In genomic region chr19:625257-625656, GRCh38 we compare ENCODE assay signal across 28 cellular contexts. TPM values are rescaled to one million over a fixed set of nuclear protein-coding genes. Genes with fewer than 3 reads are reported as not detected.
"Had no signal": no experiment of that assay in that cellular context is flagged by ENCODE, and none has a peak within 500 bp of the region (broad histone marks: within the 10 kb centered on the region; RNA-seq: fewer than 3 reads in every experiment).

No MANE protein-coding gene starts in this region.

- H3K27ac Mint-ChIP-seq: activated B cell treated with CpG ODN at 0.5 μM for 24 hours; activated CD4-positive, alpha-beta memory T cell treated with anti-CD3 and anti-CD28 coated beads for 36 hours; activated CD4-positive, alpha-beta T cell treated with anti-CD3 and anti-CD28 coated beads for 36 hours; activated naive CD4-positive, alpha-beta T cell treated with anti-CD3 and anti-CD28 coated beads for 36 hours; activated naive CD8-positive, alpha-beta T cell treated with anti-CD3 and anti-CD28 coated beads, Interleukin-2, amount 10 ng/mL, durations not matched to agents 7 days and 5 days; immature natural killer cell; mesothelial cell of epicardium; natural killer cell treated with Interleukin-12 subunit alpha and Interleukin-12 subunit beta and Interleukin-15 and Interleukin-18, amount 100 ng/mL, for 72 hours had no signal

- H3K4me3 ChIP-seq: cardiac muscle cell, hepatocyte, left lung, lung, tibial artery had no signal

- H3K4me3 Mint-ChIP-seq: activated B cell treated with CpG ODN at 0.5 μM for 24 hours; activated CD4-positive, alpha-beta memory T cell treated with anti-CD3 and anti-CD28 coated beads for 36 hours; activated CD4-positive, alpha-beta T cell treated with anti-CD3 and anti-CD28 coated beads for 36 hours; activated naive CD4-positive, alpha-beta T cell treated with anti-CD3 and anti-CD28 coated beads for 36 hours; activated naive CD8-positive, alpha-beta T cell treated with anti-CD3 and anti-CD28 coated beads, Interleukin-2, amount 10 ng/mL, durations not matched to agents 7 days and 5 days; immature natural killer cell; mesothelial cell of epicardium; natural killer cell treated with Interleukin-12 subunit alpha and Interleukin-12 subunit beta and Interleukin-15 and Interleukin-18, amount 100 ng/mL, for 72 hours had no signal

- H3K9me3 Mint-ChIP-seq: activated B cell treated with CpG ODN at 0.5 μM for 24 hours; activated CD4-positive, alpha-beta memory T cell treated with anti-CD3 and anti-CD28 coated beads for 36 hours; activated naive CD4-positive, alpha-beta T cell treated with anti-CD3 and anti-CD28 coated beads for 36 hours; activated naive CD8-positive, alpha-beta T cell treated with anti-CD3 and anti-CD28 coated beads, Interleukin-2, amount 10 ng/mL, durations not matched to agents 7 days and 5 days; immature natural killer cell; mesothelial cell of epicardium; natural killer cell treated with Interleukin-12 subunit alpha and Interleukin-12 subunit beta and Interleukin-15 and Interleukin-18, amount 100 ng/mL, for 72 hours had no signal

- ATAC-seq: activated CD4-positive, alpha-beta T cell treated with anti-CD3 and anti-CD28 coated beads for 36 hours; foreskin keratinocyte; left lung; right cardiac atrium; stimulated activated naive CD8-positive, alpha-beta T cell treated with anti-CD3 and anti-CD28 coated beads, Interleukin-15, Interleukin-2, amounts not matched to agents 100 U/mL and 50 U/mL, for 24 hours had no signal

- H3K4me1 Mint-ChIP-seq: activated B cell treated with CpG ODN at 0.5 μM for 24 hours, mesothelial cell of epicardium had no signal

- H3K36me3 Mint-ChIP-seq: natural killer cell treated with Interleukin-12 subunit alpha and Interleukin-12 subunit beta and Interleukin-15 and Interleukin-18, amount 100 ng/mL, for 72 hours had no signal

- H3K27ac ChIP-seq: cardiac muscle cell, foreskin keratinocyte, hepatocyte, left lung, parathyroid adenoma, tibial artery had no signal

- DNase-seq: activated B cell treated with CpG ODN at 0.5 μM for 24 hours; activated CD4-positive, alpha-beta memory T cell treated with anti-CD3 and anti-CD28 coated beads for 36 hours; activated CD4-positive, alpha-beta T cell treated with anti-CD3 and anti-CD28 coated beads for 36 hours; activated effector memory CD4-positive, alpha-beta T cell treated with Interleukin-2 at 50 U/mL for 16 hours; activated naive CD4-positive, alpha-beta T cell treated with anti-CD3 and anti-CD28 coated beads for 36 hours; activated naive CD8-positive, alpha-beta T cell treated with anti-CD3 and anti-CD28 coated beads, Interleukin-2, amount 10 ng/mL, durations not matched to agents 7 days and 5 days; activated T-cell treated with anti-CD3 and anti-CD28 coated beads, Interleukin-2, amount 50 U/mL, for 48 hours; amniotic stem cell; effector CD8-positive, alpha-beta T cell; foreskin keratinocyte; immature natural killer cell; left lung; stimulated activated CD4-positive, alpha-beta T cell treated with anti-CD3 and anti-CD28 coated beads, Interleukin-12 subunit alpha, Interleukin-12 subunit beta, amount 100 ng/mL, for 4 hours; stimulated activated CD4-positive, alpha-beta T cell treated with anti-CD3 and anti-CD28 coated beads, Interleukin-4, amount 100 ng/mL, for 4 hours; stimulated activated naive CD8-positive, alpha-beta T cell treated with anti-CD3 and anti-CD28 coated beads, Interleukin-15, Interleukin-2, amounts not matched to agents 100 U/mL and 50 U/mL, for 24 hours; T1000; tibial artery had no signal

- H3K27me3 Mint-ChIP-seq: activated B cell treated with CpG ODN at 0.5 μM for 24 hours; activated CD4-positive, alpha-beta memory T cell treated with anti-CD3 and anti-CD28 coated beads for 36 hours; activated CD4-positive, alpha-beta T cell treated with anti-CD3 and anti-CD28 coated beads for 36 hours; activated naive CD8-positive, alpha-beta T cell treated with anti-CD3 and anti-CD28 coated beads, Interleukin-2, amount 10 ng/mL, durations not matched to agents 7 days and 5 days; natural killer cell treated with Interleukin-12 subunit alpha and Interleukin-12 subunit beta and Interleukin-15 and Interleukin-18, amount 100 ng/mL, for 72 hours had no signal

- H3K27me3 ChIP-seq: cardiac muscle cell, foreskin keratinocyte, hepatocyte, left lung, tibial artery had no signal

RNA-seq across cellular contexts. Expression of gene FGF22, which starts 14.4 kb away (rescaled TPM):
- total RNA-seq: activated CD4-positive, alpha-beta T cell treated with anti-CD3 and anti-CD28 coated beads for 36 hours; activated naive CD4-positive, alpha-beta T cell treated with anti-CD3 and anti-CD28 coated beads for 36 hours; cardiac muscle cell; chondrocyte; foreskin keratinocyte; hepatocyte; kidney epithelial cell; natural killer cell treated with Interleukin-12 subunit alpha and Interleukin-12 subunit beta and Interleukin-15 and Interleukin-18, amount 100 ng/mL, for 72 hours; T-helper 1 cell treated with Interleukin-12 subunit alpha and Interleukin-12 subunit beta and Interleukin-4 antibody, amounts not matched to agents 30 ng/mL and 1 ng/mL, for 36 hours had no signal

RNA-seq across cellular contexts. Expression of gene HCN2, which starts 35.6 kb away (rescaled TPM):
- total RNA-seq: ureter had no signal
